Comparison of ENCODE assay signal across 29 cellular contexts in the genomic region with DNA sequence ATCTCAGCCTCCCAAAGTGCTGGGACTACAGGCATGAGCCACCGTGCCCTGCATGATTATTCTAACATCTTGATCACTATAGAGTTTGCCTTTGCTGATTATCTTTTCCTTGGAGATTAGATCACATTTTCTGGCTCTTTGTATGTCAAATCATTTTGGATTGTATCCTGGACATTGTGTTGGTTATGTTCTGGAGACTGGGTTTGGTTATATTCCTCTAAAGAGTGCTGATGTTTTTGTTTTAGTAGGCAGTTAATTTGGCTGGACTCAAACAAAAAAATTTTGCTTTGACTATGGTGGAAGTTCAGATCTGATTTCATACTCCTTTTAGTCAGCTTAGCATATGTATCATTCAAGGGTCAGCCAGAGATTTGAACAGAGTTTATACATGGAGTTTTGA.
"Had no signal": no experiment of that assay in that cellular context is flagged by ENCODE, and none has a peak within 500 bp of the region (broad histone marks: within the 10 kb centered on the region; RNA-seq: fewer than 3 reads in every experiment).

No MANE protein-coding gene starts in this region.

- H3K27me3 ChIP-seq: stomach, suprapubic skin, testis, thyroid gland, tibial artery, tibial nerve, transverse colon, upper lobe of left lung, upper lobe of right lung, uterus, vagina had no signal

- H3K27ac ChIP-seq: stomach, suprapubic skin, testis, thoracic aorta, thyroid gland, tibial artery, tibial nerve, transverse colon, upper lobe of left lung, upper lobe of right lung, uterus, vagina had no signal

- H3K36me3 ChIP-seq: stomach, suprapubic skin, thoracic aorta, thyroid gland, tibial nerve, transverse colon, upper lobe of left lung, upper lobe of right lung, uterus, vagina had no signal

- H3K4me1 ChIP-seq: stomach, suprapubic skin, testis, thyroid gland, tibial artery, tibial nerve, transverse colon, upper lobe of left lung, upper lobe of right lung, uterus, vagina had no signal

- H3K27me3 Mint-ChIP-seq: stimulated activated memory B cell treated with anti-CD40 and anti-IgM and Interleukin-4, amounts not matched to agents 10 μg/mL and 1 μg/mL and 100 μg/mL, for 72 hours; stimulated activated naive CD8-positive, alpha-beta T cell treated with anti-CD3 and anti-CD28 coated beads, Interleukin-15, amount 100 ng/mL, for 72 hours; type B pancreatic cell had no signal

- H3K4me1 Mint-ChIP-seq: stimulated activated effector memory CD8-positive, alpha-beta T cell treated with anti-CD3 and anti-CD28 coated beads, Interleukin-12 subunit alpha, Interleukin-12 subunit beta, amount 100 ng/mL, for 72 hours; stimulated activated memory B cell treated with anti-CD40 and anti-IgM and Interleukin-4, amounts not matched to agents 10 μg/mL and 1 μg/mL and 100 μg/mL, for 72 hours; stimulated activated naive B cell treated with anti-CD40 and anti-IgM and Interleukin-4, amounts not matched to agents 10 μg/mL and 1 μg/mL and 100 μg/mL, for 72 hours; stimulated activated naive CD8-positive, alpha-beta T cell treated with anti-CD3 and anti-CD28 coated beads, Interleukin-15, amount 100 ng/mL, for 72 hours had no signal

- DNase-seq: stimulated activated CD4-positive, alpha-beta T cell treated with anti-CD3 and anti-CD28 coated beads, Interleukin-2, amount 100 ng/mL, for 48 hours; stimulated activated CD4-positive, alpha-beta T cell treated with anti-CD3 and anti-CD28 coated beads, Interleukin-4, amount 100 ng/mL, for 1 hour; stimulated activated CD4-positive, alpha-beta T cell treated with anti-CD3 and anti-CD28 coated beads, Interleukin-4, amount 100 ng/mL, for 24 hours; stimulated activated CD4-positive, alpha-beta T cell treated with anti-CD3 and anti-CD28 coated beads, Interleukin-4, amount 100 ng/mL, for 4 hours; stimulated activated CD8-positive, alpha-beta memory T cell treated with anti-CD3 and anti-CD28 coated beads, Interleukin-4, amount 100 ng/mL, for 48 hours; stimulated activated naive B cell treated with anti-CD40 and anti-IgM and Interleukin-4, amounts not matched to agents 10 μg/mL and 1 μg/mL and 100 μg/mL, for 72 hours; stimulated activated naive CD4-positive, alpha-beta T cell; stimulated activated naive CD4-positive, alpha-beta T cell treated with Interleukin-2 at 50 U/mL for 16 hours; stimulated activated naive CD8-positive, alpha-beta T cell treated with anti-CD3 and anti-CD28 coated beads, Interleukin-15, amount 100 ng/mL, for 72 hours; stimulated activated naive CD8-positive, alpha-beta T cell treated with anti-CD3 and anti-CD28 coated beads, Interleukin-15, Interleukin-2, amounts not matched to agents 100 U/mL and 50 U/mL, for 24 hours; stomach; substantia nigra; testis; thyroid gland; tibial artery; transverse colon; trophoblast cell; upper lobe of left lung; upper lobe of right lung; uterus had no signal

- H3K4me3 Mint-ChIP-seq: stimulated activated effector memory CD8-positive, alpha-beta T cell treated with anti-CD3 and anti-CD28 coated beads, Interleukin-12 subunit alpha, Interleukin-12 subunit beta, amount 100 ng/mL, for 72 hours; stimulated activated memory B cell treated with anti-CD40 and anti-IgM and Interleukin-4, amounts not matched to agents 10 μg/mL and 1 μg/mL and 100 μg/mL, for 72 hours; stimulated activated naive B cell treated with anti-CD40 and anti-IgM and Interleukin-4, amounts not matched to agents 10 μg/mL and 1 μg/mL and 100 μg/mL, for 72 hours; stimulated activated naive CD8-positive, alpha-beta T cell treated with anti-CD3 and anti-CD28 coated beads, Interleukin-15, amount 100 ng/mL, for 72 hours; stimulated activated naive CD8-positive, alpha-beta T cell treated with anti-CD3 and anti-CD28 coated beads, Interleukin-15, Interleukin-2, amounts not matched to agents 100 ng/mL and 50 ng/mL, for 24 hours; type B pancreatic cell had no signal

- H3K27ac Mint-ChIP-seq: stimulated activated effector memory CD8-positive, alpha-beta T cell treated with anti-CD3 and anti-CD28 coated beads, Interleukin-12 subunit alpha, Interleukin-12 subunit beta, amount 100 ng/mL, for 72 hours; stimulated activated memory B cell treated with anti-CD40 and anti-IgM and Interleukin-4, amounts not matched to agents 10 μg/mL and 1 μg/mL and 100 μg/mL, for 72 hours; stimulated activated naive B cell treated with anti-CD40 and anti-IgM and Interleukin-4, amounts not matched to agents 10 μg/mL and 1 μg/mL and 100 μg/mL, for 72 hours; stimulated activated naive CD8-positive, alpha-beta T cell treated with anti-CD3 and anti-CD28 coated beads, Interleukin-15, amount 100 ng/mL, for 72 hours; stimulated activated naive CD8-positive, alpha-beta T cell treated with anti-CD3 and anti-CD28 coated beads, Interleukin-15, Interleukin-2, amounts not matched to agents 100 ng/mL and 50 ng/mL, for 24 hours; type B pancreatic cell had no signal

- ATAC-seq: stimulated activated effector memory CD8-positive, alpha-beta T cell treated with anti-CD3 and anti-CD28 coated beads, Interleukin-12 subunit alpha, Interleukin-12 subunit beta, amount 100 ng/mL, for 72 hours; stimulated activated memory B cell treated with anti-CD40 and anti-IgM and Interleukin-4, amounts not matched to agents 10 μg/mL and 1 μg/mL and 100 μg/mL, for 72 hours; stimulated activated naive B cell treated with anti-CD40 and anti-IgM and Interleukin-4, amounts not matched to agents 10 μg/mL and 1 μg/mL and 100 μg/mL, for 72 hours; stimulated activated naive CD8-positive, alpha-beta T cell treated with anti-CD3 and anti-CD28 coated beads, Interleukin-15, amount 100 ng/mL, for 72 hours; stimulated activated naive CD8-positive, alpha-beta T cell treated with anti-CD3 and anti-CD28 coated beads, Interleukin-15, Interleukin-2, amounts not matched to agents 100 U/mL and 50 U/mL, for 24 hours; upper lobe of right lung had no signal

- H3K36me3 Mint-ChIP-seq: stimulated activated effector memory CD8-positive, alpha-beta T cell treated with anti-CD3 and anti-CD28 coated beads, Interleukin-12 subunit alpha, Interleukin-12 subunit beta, amount 100 ng/mL, for 72 hours; stimulated activated memory B cell treated with anti-CD40 and anti-IgM and Interleukin-4, amounts not matched to agents 10 μg/mL and 1 μg/mL and 100 μg/mL, for 72 hours; stimulated activated naive B cell treated with anti-CD40 and anti-IgM and Interleukin-4, amounts not matched to agents 10 μg/mL and 1 μg/mL and 100 μg/mL, for 72 hours had no signal

- H3K9me3 Mint-ChIP-seq: stimulated activated naive CD8-positive, alpha-beta T cell treated with anti-CD3 and anti-CD28 coated beads, Interleukin-15, amount 100 ng/mL, for 72 hours had no signal

- FAIRE-seq: urothelium cell line had no signal

- H3K9me3 ChIP-seq: testis, thyroid gland, upper lobe of right lung had no signal

- H3K4me3 ChIP-seq: stomach, suprapubic skin, testis, thoracic aorta, thyroid gland, tibial artery, tibial nerve, transverse colon, upper lobe of left lung, upper lobe of right lung, uterus, vagina had no signal
